In the genomic region with DNA sequence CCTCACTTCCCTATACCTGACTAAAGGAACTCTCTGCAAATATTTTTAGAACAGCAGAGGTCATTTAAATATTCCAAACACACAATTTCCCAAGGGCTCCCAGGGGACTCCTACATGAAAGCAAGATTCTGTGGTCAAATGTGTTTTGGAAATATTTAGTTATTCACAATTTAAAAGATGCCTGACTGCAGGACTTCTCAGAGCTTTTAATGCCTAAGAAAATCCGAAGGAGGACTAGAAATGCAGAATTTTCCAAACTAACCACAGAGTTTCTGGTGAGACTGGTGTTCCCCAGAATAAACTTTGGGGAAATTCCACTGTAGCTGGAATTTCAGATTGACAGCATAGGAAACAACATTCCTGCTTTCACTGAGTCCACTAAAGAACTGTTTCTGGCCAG, we compare ENCODE assay signal across 23 cellular contexts.
"Had no signal": no experiment of that assay in that cellular context is flagged by ENCODE, and none has a peak within 500 bp of the region (broad histone marks: within the 10 kb centered on the region; RNA-seq: fewer than 3 reads in every experiment).

No MANE protein-coding gene starts in this region.

- H3K9me3 ChIP-seq: neutrophil, ovary had no signal

- H3K27me3 ChIP-seq: ascending aorta, esophagus squamous epithelium, neutrophil, ovary, transverse colon had no signal

- H3K4me2 ChIP-seq: smooth muscle cell had no signal

- DNase-seq: activated CD4-positive, alpha-beta memory T cell treated with anti-CD3 and anti-CD28 coated beads, Interleukin-2, amount 10 ng/mL, durations not matched to agents 7 days and 5 days; activated CD4-positive, alpha-beta T cell treated with anti-CD3 and anti-CD28 coated beads, Interleukin-2, amount 10 ng/mL, durations not matched to agents 24 days and 14 days; activated CD8-positive, alpha-beta memory T cell treated with anti-CD3 and anti-CD28 coated beads, Interleukin-2, amount 10 ng/mL, durations not matched to agents 7 days and 5 days; activated T-cell treated with anti-CD3 and anti-CD28 coated beads for 4 hours; cerebellar nuclear complex; esophagus squamous epithelium; glutamatergic neuron; hippocampal formation; kidney glomerular epithelial cell; left ventricle myocardium inferior; ovary; stimulated activated CD4-positive, alpha-beta T cell treated with anti-CD3 and anti-CD28 coated beads, Interleukin-15, amount 100 ng/mL, for 24 hours; transverse colon had no signal

- H3K4me1 ChIP-seq: ascending aorta, esophagus squamous epithelium, left ventricle myocardium inferior, transverse colon had no signal

- ATAC-seq: activated CD4-positive, CD25-positive, alpha-beta regulatory T cell treated with anti-CD3 and anti-CD28 coated beads, Interleukin-2, amount 50 U/mL, for 24 hours; activated CD8-positive, alpha-beta memory T cell treated with anti-CD3 and anti-CD28 coated beads, Interleukin-2, amount 10 ng/mL, durations not matched to agents 7 days and 5 days; activated naive CD4-positive, alpha-beta T cell treated with anti-CD3 and anti-CD28 coated beads, Interleukin-2, amount 50 U/mL, for 72 hours; activated T-helper 17 cell treated with anti-CD3 and anti-CD28 coated beads, Interleukin-2, amount 50 U/mL, for 72 hours; sciatic nerve; stimulated activated memory B cell treated with anti-CD40 and anti-IgM and Interleukin-4, amounts not matched to agents 10 μg/mL and 1 μg/mL and 100 μg/mL, for 72 hours had no signal

- H3K4me3 ChIP-seq: ascending aorta, coronary artery, esophagus squamous epithelium, left ventricle myocardium inferior, ovary, smooth muscle cell, transverse colon had no signal

- H3K27ac ChIP-seq: ascending aorta, coronary artery, esophagus squamous epithelium, left ventricle myocardium inferior, neutrophil, ovary, transverse colon, VCaP had no signal

- H3K36me3 ChIP-seq: ascending aorta, esophagus squamous epithelium, left ventricle myocardium inferior, neutrophil, ovary, transverse colon had no signal
